In the genomic region with DNA sequence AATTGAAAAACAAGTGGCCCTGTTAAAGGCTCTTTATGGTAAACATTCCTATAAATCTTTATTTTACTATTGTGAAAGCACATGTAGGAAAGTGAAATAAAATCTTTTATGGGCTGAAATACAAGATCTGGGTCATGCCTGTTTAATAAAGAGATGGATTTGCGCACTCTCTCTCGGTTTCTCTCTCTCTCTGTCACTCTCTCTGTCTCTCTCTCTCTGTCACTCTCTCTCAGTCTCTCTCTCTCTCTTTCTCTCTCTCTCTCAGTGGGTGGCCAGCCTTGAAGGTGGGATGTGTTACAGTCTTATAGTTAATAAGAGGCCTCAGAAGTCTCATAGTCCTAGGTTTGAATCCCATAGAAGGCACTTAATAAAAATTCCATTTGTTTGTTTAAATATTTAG, we compare ENCODE assay signal across 23 cellular contexts. TPM values are rescaled to one million over a fixed set of nuclear protein-coding genes. Genes with fewer than 3 reads are reported as not detected.
DNase-seq lines count a peak whose midpoint lies in the region; ATAC-seq and TF ChIP-seq lines count a peak whose summit lies in the region.
"Had no signal": no experiment of that assay in that cellular context is flagged by ENCODE, and none has a peak within 500 bp of the region (broad histone marks: within the 10 kb centered on the region; RNA-seq: fewer than 3 reads in every experiment).

No MANE protein-coding gene starts in this region.

- H3K36me3 ChIP-seq in iPS-20b (ENCODE audit: insufficient read depth, low read depth, low read length) (no peaks in the 10 kb centered on the region), spleen (no peaks in the 10 kb centered on the region), PC-9 (ENCODE audit: low read depth) (no peaks in the 10 kb centered on the region)
- H3K36me3 ChIP-seq: BLaER1 treated with 17β-estradiol and CSF1 and Interleukin-3, amounts not matched to agents 10 nM and 100 nM had no signal

- H3K27me3 ChIP-seq in iPS-20b (ENCODE audit: insufficient read depth, low read length): peaks cover 76% of the 10 kb centered on the region
- peaks cover 0 to 70% (median 29%) of the 10 kb centered on the region in 7 donors for H3K27me3 ChIP-seq in spleen (replicated peaks in 1 of 7)
- peaks cover 6% of the 10 kb centered on the region; the same call in 1 of the 2 replicates for H3K27me3 ChIP-seq in PC-9 (ENCODE audit: insufficient read depth, low read depth)
- H3K27me3 ChIP-seq: BLaER1 treated with 17β-estradiol and CSF1 and Interleukin-3, amounts not matched to agents 10 nM and 100 nM had no signal

- peaks cover 57% of the 10 kb centered on the region for H3K27me3 Mint-ChIP-seq in T-helper 1 cell treated with Interleukin-12 subunit alpha and Interleukin-12 subunit beta and Interleukin-4 antibody, amounts not matched to agents 30 μg/mL and 1 μg/mL, for 36 hours (ENCODE audit: low read depth)
- H3K27me3 Mint-ChIP-seq in brain (peaks cover 74% of the 10 kb centered on the region), immature natural killer cell (ENCODE audit: low read depth in 3 of 3) (peaks cover 13 to 38% (median 17%) of the 10 kb centered on the region in 3 donors)

- no peak for DNase-seq in T-helper 1 cell
- no peak for DNase-seq in spleen
- no peak for DNase-seq in PC-9
- DNase-seq in immature natural killer cell: no peak
- DNase-seq: 8988T; Caco-2; CD4-positive, alpha-beta memory T cell; DMS 273 treated with DMSO at 0.1 percent for 48 hours; HCEC 1CT; Karpas-422; NCI-H1694; NCI-H2081; NCI-H2171; NCI-H524 treated with DMSO at 0.1 percent for 48 hours; OCI-M1; Right ventricle myocardium superior had no signal

- peak overlapping the region; percentile 14 for H3K4me3 Mint-ChIP-seq in T-helper 1 cell treated with Interleukin-12 subunit alpha and Interleukin-12 subunit beta and Interleukin-4 antibody, amounts not matched to agents 30 μg/mL and 1 μg/mL, for 36 hours
- H3K4me3 Mint-ChIP-seq in brain (peak overlapping the region; percentile 78 to 90 (median 82)), immature natural killer cell (no peak overlapping the region)

- H3K27ac ChIP-seq in iPS-20b (ENCODE audit: low read length) (no peak overlapping the region), spleen (peak overlapping the region in 1 of 8 donors; percentile 58), PC-9 (no peak overlapping the region)
- H3K27ac ChIP-seq: BLaER1 treated with 17β-estradiol and CSF1 and Interleukin-3, amounts not matched to agents 10 nM and 100 nM had no signal

- no peaks in the 10 kb centered on the region for H3K9me3 ChIP-seq in iPS-20b (ENCODE audit: insufficient read depth, low read depth, low read length)
- H3K9me3 ChIP-seq in spleen: no peaks in the 10 kb centered on the region
- H3K9me3 ChIP-seq in PC-9 (ENCODE audit: insufficient read depth, low read depth): no peaks in the 10 kb centered on the region
- H3K9me3 ChIP-seq: Caco-2 had no signal

- H3K4me3 ChIP-seq in iPS-20b (ENCODE audit: low read length) (peak overlapping the region; percentile 74), spleen (peak overlapping the region in 5 of 8 donors; percentile 26 to 54 (median 32)), PC-9 (no peak overlapping the region)
- H3K4me3 ChIP-seq: BLaER1 treated with 17β-estradiol and CSF1 and Interleukin-3, amounts not matched to agents 10 nM and 100 nM; GM12878 had no signal

- 27 to 50% (median 35%) methylated on average over 2 of the region's 2 CpGs for WGBS in spleen, 5 donors

- POLR2A ChIA-PET in PC-9 (lab: Charles Lee; ENCODE audit: unreplicated experiment): no interaction called here

- no peak overlapping the region for H3K4me2 ChIP-seq in PC-9
- H3K4me2 ChIP-seq: BLaER1 treated with 17β-estradiol and CSF1 and Interleukin-3, amounts not matched to agents 10 nM and 100 nM had no signal

- no peaks in the 10 kb centered on the region for H3F3A ChIP-seq in PC-9 (ENCODE audit: insufficient read depth, low read depth)

- H3K4me1 ChIP-seq in iPS-20b (ENCODE audit: insufficient read depth, low read length) (no peaks in the 10 kb centered on the region; the same call in 1 of the 2 replicates), spleen (peaks cover 0 to 27% (median 10%) of the 10 kb centered on the region in 6 donors), PC-9 (replicated peaks; ENCODE audit: insufficient read depth) (no peaks in the 10 kb centered on the region)
- H3K4me1 ChIP-seq: BLaER1 treated with 17β-estradiol and CSF1 and Interleukin-3, amounts not matched to agents 10 nM and 100 nM; Caco-2 had no signal

- no peaks in the 10 kb centered on the region for H3K9me3 Mint-ChIP-seq in T-helper 1 cell treated with Interleukin-12 subunit alpha and Interleukin-12 subunit beta and Interleukin-4 antibody, amounts not matched to agents 30 μg/mL and 1 μg/mL, for 36 hours
- H3K9me3 Mint-ChIP-seq in brain: no peaks in the 10 kb centered on the region
- H3K9me3 Mint-ChIP-seq in immature natural killer cell: peaks cover 0 to 35% (median 5%) of the 10 kb centered on the region in 6 donors

- no peaks in the 10 kb centered on the region for H3K9me2 ChIP-seq in PC-9 (ENCODE audit: insufficient read depth)

- H3K79me2 ChIP-seq in PC-9 (ENCODE audit: low read depth): no peaks in the 10 kb centered on the region

- H3K4me1 Mint-ChIP-seq in T-helper 1 cell treated with Interleukin-12 subunit alpha and Interleukin-12 subunit beta and Interleukin-4 antibody, amounts not matched to agents 30 μg/mL and 1 μg/mL, for 36 hours (ENCODE audit: low read depth): peaks cover 9% of the 10 kb centered on the region
- H3K4me1 Mint-ChIP-seq in brain: peaks cover 31% of the 10 kb centered on the region
- no peaks in the 10 kb centered on the region for H3K4me1 Mint-ChIP-seq in immature natural killer cell

- H3K27ac Mint-ChIP-seq in T-helper 1 cell treated with Interleukin-12 subunit alpha and Interleukin-12 subunit beta and Interleukin-4 antibody, amounts not matched to agents 30 μg/mL and 1 μg/mL, for 36 hours: no peak overlapping the region
- peak overlapping the region in 1 of 5 experiments; percentile 8 for H3K27ac Mint-ChIP-seq in brain
- H3K27ac Mint-ChIP-seq in immature natural killer cell: no peak overlapping the region
- H3K27ac Mint-ChIP-seq: CD4-positive, alpha-beta memory T cell had no signal

- TF ChIP-seq CTCF in brain (conservative IDR thresholded peaks at IDR 0.05) (no peak), spleen (IDR thresholded peaks at IDR 0.05 in 8 of 11, conservative IDR thresholded peaks at IDR 0.05 in 3 of 11) (no peak), PC-9 (conservative IDR thresholded peaks at IDR 0.05) (no peak)

- intact Hi-C loops in spleen (cut with DNase I; ENCODE audit: low total_unique reads): no loop called here
- intact Hi-C loops in PC-9 (cut with micrococcal nuclease; ENCODE audit: unreplicated experiment): no loop called here

- no peak for ATAC-seq in GM18861 (IDR thresholded peaks at IDR 0.05; ENCODE audit: unreplicated experiment)
- ATAC-seq: GM12878 had no signal

- no peak overlapping the region for H3K9ac ChIP-seq in iPS-20b (ENCODE audit: low read depth, low read length)
- H3K9ac ChIP-seq: BLaER1 treated with 17β-estradiol and CSF1 and Interleukin-3, amounts not matched to agents 10 nM and 100 nM had no signal

- CTCF ChIA-PET in PC-9 (lab: Charles Lee): no interaction called here

- no peak for TF ChIP-seq POLR2A in spleen (IDR thresholded peaks at IDR 0.05)

- H3K36me3 Mint-ChIP-seq in T-helper 1 cell treated with Interleukin-12 subunit alpha and Interleukin-12 subunit beta and Interleukin-4 antibody, amounts not matched to agents 30 μg/mL and 1 μg/mL, for 36 hours (ENCODE audit: low read depth): peaks cover 2% of the 10 kb centered on the region
- H3K36me3 Mint-ChIP-seq in brain (no peaks in the 10 kb centered on the region), immature natural killer cell (peaks cover 0 to 7% (median 3%) of the 10 kb centered on the region in 3 donors)
- H3K36me3 Mint-ChIP-seq: CD4-positive, alpha-beta memory T cell had no signal

- BruUV-seq in PC-9 (replicated peaks; lab: Mats Ljungman, UMichigan): no TSS peak

- no peaks in the 10 kb centered on the region for H4K20me1 ChIP-seq in PC-9 (ENCODE audit: insufficient read depth)
- H4K20me1 ChIP-seq: BLaER1 treated with 17β-estradiol and CSF1 and Interleukin-3, amounts not matched to agents 10 nM and 100 nM had no signal

- H2AFZ ChIP-seq in PC-9: no peak overlapping the region

RNA-seq across cellular contexts. Expression of gene TAC1, which starts 2.4 kb away (rescaled TPM):
- 0.83 TPM for polyA plus RNA-seq in brain (ENCODE audit: insufficient read depth, low read depth, low replicate concordance)
- total RNA-seq in spleen: 100 to 1,000 TPM in 2 of 7 donors, 10 to 100 TPM in 3, 1 to 10 TPM in 2; 3.2 to 113 (median 43.4) TPM
- 10 to 100 TPM in 2 of 3 donors, under 1 TPM in 1; 0.71 to 18.6 (median 13.3) TPM for polyA plus RNA-seq in spleen
- total RNA-seq in PC-9 (2021): not detected in 2 replicates
- polyA plus RNA-seq in immature natural killer cell: not detected
- total RNA-seq: Caco-2; CD4-positive, alpha-beta memory T cell; GM12878; MCF 10A; Right ventricle myocardium superior had no signal
- polyA plus RNA-seq: CD4-positive, alpha-beta memory T cell; GM12878 had no signal

Comparison
In these comparisons a context has a peak if more than half of its experiments do, and no peak if none do; other contexts are left out.
1. H3K4me3 Mint-ChIP-seq: peak in T-helper 1 cell treated with Interleukin-12 subunit alpha and Interleukin-12 subunit beta and Interleukin-4 antibody, amounts not matched to agents 30 μg/mL and 1 μg/mL, for 36 hours (single experiment) and brain (5 of 5); none in immature natural killer cell (0 of 5).